In the genomic region with DNA sequence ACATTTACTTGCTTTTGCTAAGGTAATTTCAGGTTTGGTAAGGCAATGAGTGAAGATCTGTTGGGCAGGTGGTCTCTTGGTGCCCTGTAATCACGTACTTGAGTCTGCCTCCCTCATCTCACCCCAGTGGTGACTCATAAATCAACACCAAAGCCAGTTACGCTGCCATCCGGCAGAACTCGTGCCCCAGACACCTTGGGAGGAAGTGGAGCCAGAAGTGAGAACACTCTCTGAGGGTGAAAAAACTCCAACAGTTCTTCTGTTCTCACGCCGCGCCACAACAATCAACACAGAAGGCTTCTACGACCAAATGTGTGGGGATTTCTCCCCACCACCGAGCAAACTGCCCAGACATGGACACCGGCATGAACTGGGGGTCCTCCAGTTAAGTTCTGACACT, we compare ENCODE assay signal across 8 cellular contexts.
A peak's percentile ranks its signal among the peaks of the same experiment; 100 is the strongest.
DNase-seq lines count a peak whose midpoint lies in the region; ATAC-seq and TF ChIP-seq lines count a peak whose summit lies in the region.

No MANE protein-coding gene starts in this region.

- no peaks in the 10 kb centered on the region for H3K36me3 ChIP-seq in adrenal gland (replicated peaks in 1 of 2)
- H3K36me3 ChIP-seq in spleen = no peaks in the 10 kb centered on the region
- H3K36me3 ChIP-seq in PC-3 (ENCODE audit: low read depth, low read length) = no peaks in the 10 kb centered on the region

- no TSS peak for BruUV-seq in PC-3 (replicated peaks; lab: Mats Ljungman, UMichigan)

- no peaks in the 10 kb centered on the region for H3K36me3 Mint-ChIP-seq in T-cell

- POLR2A ChIA-PET in T-cell (lab: Charles Lee) = interaction anchor here (0.6 to 5.3 kb wide), 11 partner anchors 18 to 206 kb away, joined by 3 to 53 read pairs (median 4); a partner anchor contains a TSS
- POLR2A ChIA-PET in PC-3 (lab: Charles Lee; ENCODE audit: unreplicated experiment) = no interaction called here

- H3K9ac ChIP-seq in PC-3 (ENCODE audit: low read length) = no peak overlapping the region

- no peaks in the 10 kb centered on the region for H3K9me3 ChIP-seq in adrenal gland (replicated peaks in 1 of 3)
- peaks cover 0 to 10% (median 0%) of the 10 kb centered on the region in 8 donors for H3K9me3 ChIP-seq in spleen
- H3K9me3 ChIP-seq in PC-3 (ENCODE audit: low read length) = no peaks in the 10 kb centered on the region

- H3K4me3 Mint-ChIP-seq in T-cell = peak overlapping the region; percentile 62 to 75 (median 67)

- TF ChIP-seq POLR2A in adrenal gland (IDR thresholded peaks at IDR 0.05) (no peak), spleen (IDR thresholded peaks at IDR 0.05) (no peak)

- no peaks in the 10 kb centered on the region for H3K79me2 ChIP-seq in PC-3 (ENCODE audit: low read length)

- TF ChIP-seq CTCF in GM12873 (IDR thresholded peaks at IDR 0.05; ENCODE audit: insufficient read depth, low read depth, low read length, missing control alignments) (peak; percentile 30), adrenal gland (IDR thresholded peaks at IDR 0.05) (no peak), spleen (IDR thresholded peaks at IDR 0.05 in 8 of 11, conservative IDR thresholded peaks at IDR 0.05 in 3 of 11) (peak in 3 of 11 experiments; percentile 13 to 30 (median 18)), PC-3 (conservative IDR thresholded peaks at IDR 0.05; ENCODE audit: low read depth, low read length) (no peak)

- intact Hi-C loops in adrenal gland (cut with DNase I) (loop anchor here in 1 of 2 donors (10.0 kb wide), 1 partner anchor 204 kb away; a partner anchor contains a TSS), spleen (cut with DNase I; ENCODE audit: low total_unique reads) (loop anchor here (5.0 kb wide), 1 partner anchor 207 kb away; a partner anchor contains a TSS), PC-3 (cut with micrococcal nuclease) (no loop called here)

- ATAC-seq in HG02798 (IDR thresholded peaks at IDR 0.05; ENCODE audit: poor library complexity, unreplicated experiment) (peak; percentile 58), T-cell (replicated peaks in 1 of 4) (peak; percentile 71 to 79 (median 76)), PC-3 (no peak)

- H3K9me2 ChIP-seq in PC-3 (replicated peaks; ENCODE audit: low read length) = no peaks in the 10 kb centered on the region

- H3K9me3 Mint-ChIP-seq in T-cell = no peaks in the 10 kb centered on the region

- no peaks in the 10 kb centered on the region for H3F3A ChIP-seq in PC-3 (ENCODE audit: low read length, unreplicated experiment)

- H3K4me1 ChIP-seq in adrenal gland (replicated peaks in 1 of 2) (peaks cover 0 to 15% of the 10 kb centered on the region in 2 donors), spleen (peaks cover 38 to 69% (median 56%) of the 10 kb centered on the region in 6 donors), PC-3 (ENCODE audit: insufficient read depth, low read length) (peaks cover 12% of the 10 kb centered on the region; the same call in 1 of the 2 replicates)

- H3K4me1 Mint-ChIP-seq in T-cell = peaks cover 82 to 87% (median 87%) of the 10 kb centered on the region in 3 donors

- H3K27me3 ChIP-seq in adrenal gland = no peaks in the 10 kb centered on the region
- peaks cover 0 to 5% (median 0%) of the 10 kb centered on the region in 7 donors for H3K27me3 ChIP-seq in spleen (replicated peaks in 1 of 7)
- H3K27me3 ChIP-seq in PC-3 (ENCODE audit: low read length) = no peaks in the 10 kb centered on the region

- H3K27ac Mint-ChIP-seq in T-cell = peak overlapping the region; percentile 91 to 99

- no peak overlapping the region for H3K4me3 ChIP-seq in adrenal gland
- no peak overlapping the region for H3K4me3 ChIP-seq in spleen
- H3K4me3 ChIP-seq in PC-3 (ENCODE audit: low read length) = no peak overlapping the region

- no peaks in the 10 kb centered on the region for H3K27me3 Mint-ChIP-seq in T-cell

- DNase-seq in T-cell = peak; percentile 59 to 92 (median 84)
- peak in 5 of 7 donors; percentile 30 to 62 (median 39) for DNase-seq in adrenal gland
- peak; percentile 90 for DNase-seq in spleen
- no peak for DNase-seq in PC-3
- DNase-seq in SHP77 (lab: John Stamatoyannopoulos, UW) = no peak
- DNase-seq in retina = no peak

- no peaks in the 10 kb centered on the region for H4K20me1 ChIP-seq in PC-3 (ENCODE audit: low read length)

- H2AFZ ChIP-seq in PC-3 (ENCODE audit: low read length) = no peak overlapping the region

- CTCF ChIA-PET in T-cell (lab: Charles Lee) (interaction anchor here (1.1 to 5.1 kb wide), 10 partner anchors 17 to 255 kb away, joined by 3 to 22 read pairs (median 4); no protein-coding TSS in a partner anchor), PC-3 (lab: Charles Lee) (no interaction called here)

- H3K4me2 ChIP-seq in PC-3 (ENCODE audit: low read length) = no peak overlapping the region

- H3K27ac ChIP-seq in adrenal gland = peak overlapping the region in 1 of 5 donors; percentile 59
- H3K27ac ChIP-seq in spleen = peak overlapping the region; percentile 73 to 93 (median 82)
- no peak overlapping the region for H3K27ac ChIP-seq in PC-3 (ENCODE audit: low read length)

- WGBS in adrenal gland, 4 donors = 61 to 72% (median 62%) methylated on average over 6 to 10 of the region's 10 CpGs
- WGBS in spleen, 5 donors = 24 to 59% (median 37%) methylated on average over 10 of the region's 10 CpGs

Comparison
In these comparisons a context has a peak if more than half of its experiments do, and no peak if none do; other contexts are left out.
1. DNase-seq: peak in T-cell (34 of 34), adrenal gland (5 of 7) and spleen (single experiment); none in PC-3 (single experiment), SHP77 (0 of 2) and retina (single experiment).